1 cellular context compared by ENCODE assay signal in genomic region chr1:229248821-229249817, GRCh38.
TF ChIP-seq lines count a peak whose summit lies in the region.

No MANE protein-coding gene starts in this region.

TF ChIP-seq in HEK293, 187 proteins besides CTCF, POLR2A, EP300 and RAD21 (continued from another document):
- TF ChIP-seq REST (tag by site-specific recombination; IDR thresholded peaks at IDR 0.05) (0 out of 2 replicates have a peak, but pooled peaks have one; percentile 13), HOXA7 (CRISPR knock-in tag; IDR thresholded peaks at IDR 0.05; ENCODE audit: borderline replicate concordance) (no peak)
